15 cellular contexts compared by ENCODE assay signal in genomic region chr7:47836513-47837202, GRCh38.
DNase-seq lines count a peak whose midpoint lies in the region; ATAC-seq and TF ChIP-seq lines count a peak whose summit lies in the region.
"Had no signal": no experiment of that assay in that cellular context is flagged by ENCODE, and none has a peak within 500 bp of the region (broad histone marks: within the 10 kb centered on the region; RNA-seq: fewer than 3 reads in every experiment).

No MANE protein-coding gene starts in this region.

- DNase-seq in GM23338 (ENCODE audit: low spot score) (no peak), heart right ventricle (no peak), posterior cingulate gyrus (peak in 7 of 10 donors; percentile 36 to 93 (median 65)), esophagus squamous epithelium (lab: John Stamatoyannopoulos, UW) (no peak)
- no peak for DNase-seq in naive thymus-derived CD8-positive, alpha-beta T cell
- DNase-seq: BE2C; Caco-2; CD8-positive, alpha-beta T cell; DMS53; GF-D8; H7 had no signal

- H3K4me1 ChIP-seq in BLaER1 (peaks cover 37% of the 10 kb centered on the region), GM23338 (ENCODE audit: insufficient read depth) (no peaks in the 10 kb centered on the region), heart right ventricle (peaks cover 0 to 8% (median 0%) of the 10 kb centered on the region in 9 donors), esophagus squamous epithelium (no peaks in the 10 kb centered on the region)
- H3K4me1 ChIP-seq: A549, BE2C, Caco-2 had no signal

- H3K79me2 ChIP-seq in GM23338 (replicated peaks; ENCODE audit: insufficient read depth), result no peaks in the 10 kb centered on the region

- TF ChIP-seq CTCF in GM23338 (conservative IDR thresholded peaks at IDR 0.05; ENCODE audit: low read depth in 2 of 2) (no peak), heart right ventricle (IDR thresholded peaks at IDR 0.05) (no peak), esophagus squamous epithelium (IDR thresholded peaks at IDR 0.05) (no peak)

- no peaks in the 10 kb centered on the region for H4K20me1 ChIP-seq in BLaER1
- H4K20me1 ChIP-seq in GM23338 (replicated peaks; ENCODE audit: insufficient read depth), result no peaks in the 10 kb centered on the region

- no peak for ATAC-seq in GM23338
- ATAC-seq in heart right ventricle, result peak in 5 of 8 donors; percentile 43 to 66 (median 59)
- ATAC-seq in naive thymus-derived CD8-positive, alpha-beta T cell, result no peak
- no peak for ATAC-seq in HG02588 (IDR thresholded peaks at IDR 0.05; ENCODE audit: unreplicated experiment)
- ATAC-seq: CD8-positive, alpha-beta T cell had no signal

- no peaks in the 10 kb centered on the region for H3K36me3 Mint-ChIP-seq in GM23338 (ENCODE audit: low read depth)
- no peaks in the 10 kb centered on the region for H3K36me3 Mint-ChIP-seq in naive thymus-derived CD8-positive, alpha-beta T cell
- H3K36me3 Mint-ChIP-seq: CD14-positive monocyte; CD8-positive, alpha-beta T cell had no signal

- POLR2A ChIA-PET in naive thymus-derived CD8-positive, alpha-beta T cell (lab: Charles Lee), result no interaction called here

- no peaks in the 10 kb centered on the region for H3K9me2 ChIP-seq in GM23338 (ENCODE audit: insufficient read depth)

- H3K4me1 Mint-ChIP-seq in GM23338, result no peaks in the 10 kb centered on the region
- H3K4me1 Mint-ChIP-seq in naive thymus-derived CD8-positive, alpha-beta T cell, result peaks cover 0 to 9% (median 0%) of the 10 kb centered on the region in 4 donors
- H3K4me1 Mint-ChIP-seq: CD14-positive monocyte had no signal

- WGBS in heart right ventricle, 2 donors, result 77 to 80% methylated on average over 19 of the region's 19 CpGs
- WGBS in esophagus squamous epithelium, 2 donors, result 79 to 91% methylated on average over 17 of the region's 19 CpGs

- H3K9me3 ChIP-seq in BLaER1, result no peaks in the 10 kb centered on the region
- H3K9me3 ChIP-seq in heart right ventricle, result no peaks in the 10 kb centered on the region
- no peaks in the 10 kb centered on the region for H3K9me3 ChIP-seq in esophagus squamous epithelium
- H3K9me3 ChIP-seq: A549, BE2C, Caco-2 had no signal

- H3K27ac Mint-ChIP-seq in GM23338, result no peak overlapping the region
- H3K27ac Mint-ChIP-seq in naive thymus-derived CD8-positive, alpha-beta T cell, result no peak overlapping the region
- H3K27ac Mint-ChIP-seq: CD14-positive monocyte; CD8-positive, alpha-beta T cell had no signal

- no peak for TF ChIP-seq POLR2A in esophagus squamous epithelium (IDR thresholded peaks at IDR 0.05)

- H3K27me3 ChIP-seq in BLaER1 (no peaks in the 10 kb centered on the region), GM23338 (ENCODE audit: insufficient read depth) (no peaks in the 10 kb centered on the region), heart right ventricle (no peaks in the 10 kb centered on the region), esophagus squamous epithelium (peaks cover 0 to 5% (median 0%) of the 10 kb centered on the region in 4 donors)
- H3K27me3 ChIP-seq: BE2C had no signal

- no peak overlapping the region for H3K9ac ChIP-seq in BLaER1

- no peaks in the 10 kb centered on the region for H3K9me3 Mint-ChIP-seq in GM23338
- H3K9me3 Mint-ChIP-seq in naive thymus-derived CD8-positive, alpha-beta T cell, result no peaks in the 10 kb centered on the region
- H3K9me3 Mint-ChIP-seq: CD14-positive monocyte; CD8-positive, alpha-beta T cell had no signal

- no peaks in the 10 kb centered on the region for H3K36me3 ChIP-seq in BLaER1
- no peaks in the 10 kb centered on the region for H3K36me3 ChIP-seq in GM23338 (ENCODE audit: insufficient read depth)
- H3K36me3 ChIP-seq in heart right ventricle, result peaks cover 0 to 30% (median 0%) of the 10 kb centered on the region in 9 donors
- H3K36me3 ChIP-seq in esophagus squamous epithelium, result no peaks in the 10 kb centered on the region
- H3K36me3 ChIP-seq: BE2C had no signal

- H3F3A ChIP-seq in GM23338 (replicated peaks; ENCODE audit: low read depth), result no peaks in the 10 kb centered on the region

- H3K27me3 Mint-ChIP-seq in GM23338 (ENCODE audit: insufficient read depth, low read depth, poor library complexity), result peaks cover 9% of the 10 kb centered on the region
- H3K27me3 Mint-ChIP-seq in naive thymus-derived CD8-positive, alpha-beta T cell, result peaks cover 0 to 2% (median 0%) of the 10 kb centered on the region in 5 donors

- H3K4me3 ChIP-seq in BLaER1 (no peak overlapping the region), GM23338 (no peak overlapping the region), heart right ventricle (no peak overlapping the region), esophagus squamous epithelium (no peak overlapping the region)
- H3K4me3 ChIP-seq: A549 had no signal

- H3K27ac ChIP-seq in BLaER1 (no peak overlapping the region), GM23338 (ENCODE audit: low read depth) (no peak overlapping the region), heart right ventricle (no peak overlapping the region), esophagus squamous epithelium (no peak overlapping the region)
- H3K27ac ChIP-seq: A549 had no signal

- H3K4me3 Mint-ChIP-seq in GM23338, result no peak overlapping the region
- H3K4me3 Mint-ChIP-seq in naive thymus-derived CD8-positive, alpha-beta T cell, result no peak overlapping the region
- H3K4me3 Mint-ChIP-seq: CD14-positive monocyte; CD8-positive, alpha-beta T cell had no signal

- H2AFZ ChIP-seq in GM23338, result 0 out of 2 replicates have a peak overlapping the region, but pooled peaks have one; percentile 7

- intact Hi-C loops in heart right ventricle (cut with DNase I), result no loop called here
- intact Hi-C loops in posterior cingulate gyrus (cut with DNase I), result no loop called here
- intact Hi-C loops in esophagus squamous epithelium (cut with DNase I), result no loop called here

- H3K4me2 ChIP-seq in BLaER1 (peak overlapping the region; percentile 1; the same call in 1 of the 2 replicates), GM23338 (no peak overlapping the region)
- H3K4me2 ChIP-seq: A549 had no signal

TF ChIP-seq in GM23338, 12 proteins besides CTCF, POLR2A, EP300 and RAD21:
- no peak for TF ChIP-seq ZNF114 (CRISPR knock-in tag; IDR thresholded peaks at IDR 0.05)
- no peak for TF ChIP-seq JUNB (IDR thresholded peaks at IDR 0.05; ENCODE audit: unreplicated experiment)
- TF ChIP-seq EZH2 (IDR thresholded peaks at IDR 0.05; ENCODE audit: low read depth, unreplicated experiment), result no peak
- no peak for TF ChIP-seq POLR2AphosphoS5 (IDR thresholded peaks at IDR 0.05; ENCODE audit: low read depth)
- no peak for TF ChIP-seq STAT1 (IDR thresholded peaks at IDR 0.05; ENCODE audit: unreplicated experiment)
- TF ChIP-seq ZNF462 (CRISPR knock-in tag; IDR thresholded peaks at IDR 0.05), result no peak
TF ChIP-seq in GM23338: peak in this region for 0.

Comparison
In these comparisons a context has a peak if more than half of its experiments do, and no peak if none do; other contexts are left out.
1. ATAC-seq: peak in heart right ventricle (5 of 8); none in GM23338 (single experiment), naive thymus-derived CD8-positive, alpha-beta T cell (0 of 2) and HG02588 (single experiment).
2. DNase-seq: peak in posterior cingulate gyrus (7 of 10); none in GM23338 (single experiment), heart right ventricle (0 of 2), naive thymus-derived CD8-positive, alpha-beta T cell (0 of 10) and esophagus squamous epithelium (single experiment).